ENCODE assay signal across 21 cellular contexts in genomic region chr3:71184252-71184651, GRCh38.
"Had no signal": no experiment of that assay in that cellular context is flagged by ENCODE, and none has a peak within 500 bp of the region (broad histone marks: within the 10 kb centered on the region; RNA-seq: fewer than 3 reads in every experiment).

No MANE protein-coding gene starts in this region.

- H3K27ac Mint-ChIP-seq: activated naive CD4-positive, alpha-beta T cell treated with anti-CD3 and anti-CD28 coated beads, Interleukin-2, amount 10 ng/mL, durations not matched to agents 7 days and 5 days; dendritic cell treated with granulocyte-macrophage colony-stimulating factor and Interleukin-4, amounts not matched to agents 40 ng/mL and 50 ng/mL, for 4 days; memory B cell; nephron; T-helper 2 cell treated with Interferon-gamma antibody and Interleukin-4, amounts not matched to agents 5 μg/mL and 100 μg/mL, for 36 hours had no signal

- H3K27me3 Mint-ChIP-seq: activated CD4-positive, alpha-beta memory T cell treated with anti-CD3 and anti-CD28 coated beads for 36 hours; activated naive CD4-positive, alpha-beta T cell treated with anti-CD3 and anti-CD28 coated beads, Interleukin-2, amount 10 ng/mL, durations not matched to agents 7 days and 5 days; dendritic cell treated with granulocyte-macrophage colony-stimulating factor and Interleukin-4, amounts not matched to agents 40 ng/mL and 50 ng/mL, for 4 days; memory B cell; stimulated activated naive B cell treated with anti-CD40 and anti-IgM and Interleukin-4, amounts not matched to agents 10 μg/mL and 1 μg/mL and 100 μg/mL, for 72 hours had no signal

- DNase-seq: activated CD4-positive, alpha-beta memory T cell treated with anti-CD3 and anti-CD28 coated beads for 36 hours; activated CD4-positive, alpha-beta T cell treated with anti-CD3 and anti-CD28 coated beads for 4 hours; activated naive CD4-positive, alpha-beta T cell treated with anti-CD3 and anti-CD28 coated beads, Interleukin-2, amount 10 ng/mL, durations not matched to agents 7 days and 5 days; activated T-cell treated with anti-CD3 and anti-CD28 coated beads, Interleukin-2, amount 50 U/mL, for 4 hours; cerebellar nuclear complex; effector memory CD4-positive, alpha-beta T cell; heart left ventricle; immature natural killer cell; kidney glomerular epithelial cell; left ventricle myocardium superior; sigmoid colon; spleen; stimulated activated CD4-positive, alpha-beta T cell treated with anti-CD3 and anti-CD28 coated beads, Interleukin-4, amount 100 ng/mL, for 4 hours; stimulated activated naive B cell treated with anti-CD40 and anti-IgM and Interleukin-4, amounts not matched to agents 10 μg/mL and 1 μg/mL and 100 μg/mL, for 72 hours; tibial artery had no signal

- H3K9me3 Mint-ChIP-seq: activated CD4-positive, alpha-beta memory T cell treated with anti-CD3 and anti-CD28 coated beads for 36 hours; activated naive CD4-positive, alpha-beta T cell treated with anti-CD3 and anti-CD28 coated beads, Interleukin-2, amount 10 ng/mL, durations not matched to agents 7 days and 5 days; dendritic cell treated with granulocyte-macrophage colony-stimulating factor and Interleukin-4, amounts not matched to agents 40 ng/mL and 50 ng/mL, for 4 days; immature natural killer cell; memory B cell; nephron; stimulated activated naive B cell treated with anti-CD40 and anti-IgM and Interleukin-4, amounts not matched to agents 10 μg/mL and 1 μg/mL and 100 μg/mL, for 72 hours; T-helper 2 cell treated with Interferon-gamma antibody and Interleukin-4, amounts not matched to agents 5 μg/mL and 100 μg/mL, for 36 hours had no signal

- H3K4me3 ChIP-seq: esophagus muscularis mucosa, gastroesophageal sphincter, heart left ventricle, sigmoid colon, spleen, tibial artery had no signal

- H3K4me1 ChIP-seq: gastroesophageal sphincter had no signal

- H3K9me3 ChIP-seq: esophagus muscularis mucosa, gastroesophageal sphincter, heart left ventricle, sigmoid colon, spleen, tibial artery had no signal

- H3K4me3 Mint-ChIP-seq: activated CD4-positive, alpha-beta memory T cell treated with anti-CD3 and anti-CD28 coated beads for 36 hours; activated naive CD4-positive, alpha-beta T cell treated with anti-CD3 and anti-CD28 coated beads, Interleukin-2, amount 10 ng/mL, durations not matched to agents 7 days and 5 days; activated T-cell treated with anti-CD3 and anti-CD28 coated beads, Interleukin-2, amount 50 U/mL, for 4 hours; dendritic cell treated with granulocyte-macrophage colony-stimulating factor and Interleukin-4, amounts not matched to agents 40 ng/mL and 50 ng/mL, for 4 days; immature natural killer cell; memory B cell; nephron; stimulated activated naive B cell treated with anti-CD40 and anti-IgM and Interleukin-4, amounts not matched to agents 10 μg/mL and 1 μg/mL and 100 μg/mL, for 72 hours; T-helper 2 cell treated with Interferon-gamma antibody and Interleukin-4, amounts not matched to agents 5 μg/mL and 100 μg/mL, for 36 hours had no signal

- ATAC-seq: activated T-cell treated with anti-CD3 and anti-CD28 coated beads, Interleukin-2, amount 50 U/mL, for 4 hours; gastroesophageal sphincter; stimulated activated naive B cell treated with anti-CD40 and anti-IgM and Interleukin-4, amounts not matched to agents 10 μg/mL and 1 μg/mL and 100 μg/mL, for 72 hours had no signal

- H3K36me3 ChIP-seq: gastroesophageal sphincter, heart left ventricle, tibial artery had no signal

- H3K27me3 ChIP-seq: esophagus muscularis mucosa, gastroesophageal sphincter, heart left ventricle, sigmoid colon, spleen, tibial artery had no signal

- H3K27ac ChIP-seq: esophagus muscularis mucosa, gastroesophageal sphincter, heart left ventricle, spleen, tibial artery had no signal
